Comparison of ENCODE assay signal across 17 cellular contexts in the genomic region with DNA sequence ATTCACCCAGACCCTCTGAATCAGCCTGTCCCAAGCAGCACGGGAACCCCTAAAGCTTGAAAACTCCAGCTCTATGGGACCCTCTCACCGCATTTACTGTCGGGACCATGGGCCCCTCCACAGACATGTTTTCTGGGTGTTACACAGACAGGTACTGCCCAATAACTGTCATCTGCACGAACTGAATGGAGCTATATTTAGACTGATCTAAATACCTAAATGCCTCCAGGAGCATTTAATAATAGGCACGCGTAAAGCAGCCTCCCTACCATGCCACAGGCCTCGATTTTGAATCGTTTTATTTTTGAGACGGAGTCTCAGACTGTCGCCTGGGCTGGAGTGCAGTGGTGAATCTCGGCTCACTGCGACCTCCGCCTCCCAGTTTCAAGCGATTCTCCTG. TPM values are rescaled to one million over a fixed set of nuclear protein-coding genes. Genes with fewer than 3 reads are reported as not detected.
DNase-seq lines count a peak whose midpoint lies in the region; ATAC-seq and TF ChIP-seq lines count a peak whose summit lies in the region.
"Had no signal": no experiment of that assay in that cellular context is flagged by ENCODE, and none has a peak within 500 bp of the region (broad histone marks: within the 10 kb centered on the region; RNA-seq: fewer than 3 reads in every experiment).

No MANE protein-coding gene starts in this region.

- POLR2A ChIA-PET in naive thymus-derived CD8-positive, alpha-beta T cell (lab: Charles Lee): no interaction called here

- intact Hi-C loops in heart left ventricle (cut with DNase I) (loop anchor here in 1 of 10 donors (10.0 kb wide), 1 partner anchor 54 kb away; a partner anchor contains a TSS), left cardiac atrium (cut with DNase I) (no loop called here), sciatic nerve (cut with DNase I) (no loop called here)

- 60 to 64% (median 62%) methylated on average over 14 of the region's 14 CpGs for WGBS in heart left ventricle, 4 donors

- H3K4me3 ChIP-seq in heart left ventricle: no peak overlapping the region
- no peak overlapping the region for H3K4me3 ChIP-seq in right atrium auricular region
- H3K4me3 ChIP-seq in SJCRH30: no peak overlapping the region

- peak overlapping the region in 7 of 12 donors; percentile 5 to 62 (median 43) for H3K27ac ChIP-seq in heart left ventricle
- H3K27ac ChIP-seq in right atrium auricular region: peak overlapping the region; percentile 43 to 70
- H3K27ac ChIP-seq in SJCRH30: no peak overlapping the region

- no peaks in the 10 kb centered on the region for H3K36me3 Mint-ChIP-seq in naive thymus-derived CD8-positive, alpha-beta T cell
- H3K36me3 Mint-ChIP-seq: CD4-positive, CD25-positive, alpha-beta regulatory T cell; CD8-positive, alpha-beta T cell had no signal

- no peak overlapping the region for H3K27ac Mint-ChIP-seq in naive thymus-derived CD8-positive, alpha-beta T cell
- H3K27ac Mint-ChIP-seq: CD4-positive, CD25-positive, alpha-beta regulatory T cell; CD8-positive, alpha-beta T cell had no signal

- no peaks in the 10 kb centered on the region for H3K4me1 Mint-ChIP-seq in naive thymus-derived CD8-positive, alpha-beta T cell
- H3K4me1 Mint-ChIP-seq: CD4-positive, CD25-positive, alpha-beta regulatory T cell had no signal

- DNase-seq in heart left ventricle: no peak
- no peak for DNase-seq in left cardiac atrium
- DNase-seq in right atrium auricular region (ENCODE audit: low spot score): no peak
- DNase-seq in sciatic nerve (ENCODE audit: low spot score): no peak
- DNase-seq in SJCRH30: no peak
- DNase-seq in naive thymus-derived CD8-positive, alpha-beta T cell: no peak
- DNase-seq: C1 segment of cervical spinal cord; Caco-2; CD4-positive, CD25-positive, alpha-beta regulatory T cell; CD8-positive, alpha-beta T cell; DMS153; DND-41; GOT3; H7; HCEC 1CT had no signal

- no peak for TF ChIP-seq CTCF in heart left ventricle (IDR thresholded peaks at IDR 0.05)
- no peak for TF ChIP-seq CTCF in right atrium auricular region (IDR thresholded peaks at IDR 0.05)

- no peaks in the 10 kb centered on the region for H3K27me3 ChIP-seq in heart left ventricle
- no peaks in the 10 kb centered on the region for H3K27me3 ChIP-seq in right atrium auricular region
- no peaks in the 10 kb centered on the region for H3K27me3 ChIP-seq in SJCRH30

- H3K4me3 Mint-ChIP-seq in naive thymus-derived CD8-positive, alpha-beta T cell: no peak overlapping the region
- H3K4me3 Mint-ChIP-seq: CD4-positive, CD25-positive, alpha-beta regulatory T cell; CD8-positive, alpha-beta T cell had no signal

- H3K4me1 ChIP-seq in heart left ventricle: peaks cover 0 to 9% (median 4%) of the 10 kb centered on the region in 12 donors
- no peaks in the 10 kb centered on the region for H3K4me1 ChIP-seq in right atrium auricular region
- H3K4me1 ChIP-seq in SJCRH30: no peaks in the 10 kb centered on the region

- H3K9me3 Mint-ChIP-seq in naive thymus-derived CD8-positive, alpha-beta T cell: no peaks in the 10 kb centered on the region
- H3K9me3 Mint-ChIP-seq: CD4-positive, CD25-positive, alpha-beta regulatory T cell; CD8-positive, alpha-beta T cell had no signal

- ATAC-seq in heart left ventricle: peak; percentile 61 to 87 (median 83)
- peak; percentile 41 to 84 for ATAC-seq in left cardiac atrium
- peak; percentile 10 for ATAC-seq in sciatic nerve
- ATAC-seq in naive thymus-derived CD8-positive, alpha-beta T cell: no peak
- ATAC-seq in HG03378 (IDR thresholded peaks at IDR 0.05; ENCODE audit: unreplicated experiment): no peak
- no peak for ATAC-seq in HG03175 (IDR thresholded peaks at IDR 0.05; ENCODE audit: unreplicated experiment)
- ATAC-seq: CD8-positive, alpha-beta T cell had no signal

- no peak for TF ChIP-seq POLR2A in heart left ventricle (IDR thresholded peaks at IDR 0.05)

- H3K36me3 ChIP-seq in heart left ventricle: peaks cover 0 to 93% (median 67%) of the 10 kb centered on the region in 9 donors
- peaks cover 64% of the 10 kb centered on the region for H3K36me3 ChIP-seq in right atrium auricular region
- H3K36me3 ChIP-seq in SJCRH30: peaks cover 5% of the 10 kb centered on the region

- H3K9me3 ChIP-seq in heart left ventricle (no peaks in the 10 kb centered on the region), right atrium auricular region (no peaks in the 10 kb centered on the region), SJCRH30 (replicated peaks) (no peaks in the 10 kb centered on the region)
- H3K9me3 ChIP-seq: Caco-2 had no signal

- H3K27me3 Mint-ChIP-seq in naive thymus-derived CD8-positive, alpha-beta T cell: no peaks in the 10 kb centered on the region

RNA-seq across cellular contexts. Expression of a gene that starts 49.7 kb away (rescaled TPM):
- total RNA-seq in heart left ventricle (100 to 1,000 TPM in 1 of 9 donors, 10 to 100 TPM in 8; 37.8 to 103 (median 64.8) TPM), left cardiac atrium (10 to 100 TPM; 63.4 to 65.2 TPM), right atrium auricular region (10 to 100 TPM; 40.3 to 66.8 TPM), sciatic nerve (138 TPM)
- polyA plus RNA-seq in heart left ventricle: 10 to 100 TPM; 34.5 to 47.2 TPM
- total RNA-seq in SJCRH30 (2014; rRNA removed; shearing (Covaris generic)): 30.8 and 31.9 TPM in 2 replicates
- not detected for total RNA-seq in naive thymus-derived CD8-positive, alpha-beta T cell
- not detected for polyA plus RNA-seq in naive thymus-derived CD8-positive, alpha-beta T cell
- total RNA-seq: CD4-positive, CD25-positive, alpha-beta regulatory T cell; CD8-positive, alpha-beta T cell had no signal
- polyA plus RNA-seq: CD4-positive, CD25-positive, alpha-beta regulatory T cell had no signal

Comparison
In these comparisons a context has a peak if more than half of its experiments do, and no peak if none do; other contexts are left out.
1. ATAC-seq: peak in heart left ventricle (4 of 4), left cardiac atrium (2 of 2) and sciatic nerve (single experiment); none in naive thymus-derived CD8-positive, alpha-beta T cell (0 of 2), HG03378 (single experiment) and HG03175 (single experiment).
2. RNA of a gene that starts 49.7 kb away (total RNA-seq): 138 TPM in sciatic nerve (single experiment), 40.3 to 66.8 TPM in right atrium auricular region, 63.4 to 65.2 TPM in left cardiac atrium, 37.8 to 103 TPM in heart left ventricle and 30.8 to 31.9 TPM in SJCRH30; not detected in naive thymus-derived CD8-positive, alpha-beta T cell; every median in the first group is over 10 times any median in the second.